Comparison of ENCODE assay signal across 13 cellular contexts in genomic region chr2:9261231-9261883, GRCh38. TPM values are rescaled to one million over a fixed set of nuclear protein-coding genes. Genes with fewer than 3 reads are reported as not detected.
DNase-seq lines count a peak whose midpoint lies in the region; ATAC-seq and TF ChIP-seq lines count a peak whose summit lies in the region.
"Had no signal": no experiment of that assay in that cellular context is flagged by ENCODE, and none has a peak within 500 bp of the region (broad histone marks: within the 10 kb centered on the region; RNA-seq: fewer than 3 reads in every experiment).

No MANE protein-coding gene starts in this region.

- H3K4me3 Mint-ChIP-seq in endothelial cell (ENCODE audit: unreplicated experiment): no peak overlapping the region
- H3K4me3 Mint-ChIP-seq: activated T-helper 17 cell treated with anti-CD3 and anti-CD28 coated beads, Interleukin-2, amount 50 U/mL, for 72 hours; stimulated activated naive B cell treated with anti-CD40 and anti-IgM and Interleukin-4, amounts not matched to agents 10 μg/mL and 1 μg/mL and 100 μg/mL, for 72 hours had no signal

- no peak overlapping the region for H3K23ac ChIP-seq in mesendoderm (ENCODE audit: low read length)

- no peaks in the 10 kb centered on the region for H3K9me3 ChIP-seq in thyroid gland
- H3K9me3 ChIP-seq: prostate gland, SK-N-SH had no signal

- no peaks in the 10 kb centered on the region for H3K36me3 Mint-ChIP-seq in endothelial cell (ENCODE audit: low read depth, unreplicated experiment)
- H3K36me3 Mint-ChIP-seq: stimulated activated naive B cell treated with anti-CD40 and anti-IgM and Interleukin-4, amounts not matched to agents 10 μg/mL and 1 μg/mL and 100 μg/mL, for 72 hours had no signal

- no peak overlapping the region for H2BK120ac ChIP-seq in mesendoderm (ENCODE audit: low read depth, low read length)

- peak; percentile 49 to 79 for DNase-seq in NOMO-1 (lab: John Stamatoyannopoulos, UW; ENCODE audit: unreplicated experiment in 2 of 2)
- DNase-seq in endothelial cell (ENCODE audit: low spot score): no peak
- DNase-seq in mesendoderm: peak; percentile 53
- DNase-seq in thyroid gland: no peak
- DNase-seq in activated CD8-positive, alpha-beta memory T cell treated with anti-CD3 and anti-CD28 coated beads, Interleukin-2, amount 50 U/mL, for 4 hours: no peak
- no peak for DNase-seq in NCI-H1694 treated with DMSO at 0.1 percent for 48 hours (lab: John Stamatoyannopoulos, UW)
- no peak for DNase-seq in SW480 (ENCODE audit: low spot score)
- DNase-seq: foreskin keratinocyte; SK-N-SH; stimulated activated naive B cell treated with anti-CD40 and anti-IgM and Interleukin-4, amounts not matched to agents 10 μg/mL and 1 μg/mL and 100 μg/mL, for 72 hours had no signal

- H3K79me1 ChIP-seq in mesendoderm (ENCODE audit: low read length): peaks cover 4% of the 10 kb centered on the region

- H3K4me3 ChIP-seq in mesendoderm (ENCODE audit: low read length) (no peak overlapping the region), thyroid gland (replicated peaks in 1 of 3) (no peak overlapping the region)
- H3K4me3 ChIP-seq: prostate gland had no signal

- no peak overlapping the region for H2BK5ac ChIP-seq in mesendoderm (ENCODE audit: low read length)

- no peak overlapping the region for H2BK15ac ChIP-seq in mesendoderm (replicated peaks; ENCODE audit: low read depth)

- no peak overlapping the region for H3K56ac ChIP-seq in mesendoderm (ENCODE audit: low read length)

- intact Hi-C loops in thyroid gland (cut with DNase I): no loop called here

- H4K8ac ChIP-seq in mesendoderm (ENCODE audit: low read depth, low read length): no peak overlapping the region

- H3K27ac ChIP-seq in mesendoderm (ENCODE audit: low read depth, low read length) (no peak overlapping the region), thyroid gland (peak overlapping the region; percentile 36 to 81 (median 66))
- H3K27ac ChIP-seq: foreskin keratinocyte had no signal

- no peak overlapping the region for H3K9ac ChIP-seq in mesendoderm (ENCODE audit: low read length)
- H3K9ac ChIP-seq: SK-N-SH had no signal

- no peak overlapping the region for H4K5ac ChIP-seq in mesendoderm (ENCODE audit: low read length)

- ATAC-seq in HG03460 (IDR thresholded peaks at IDR 0.05; ENCODE audit: unreplicated experiment): no peak
- ATAC-seq: activated T-helper 17 cell treated with anti-CD3 and anti-CD28 coated beads, Interleukin-2, amount 50 U/mL, for 72 hours; foreskin keratinocyte had no signal

- H3K4me2 ChIP-seq in mesendoderm (ENCODE audit: low read length): no peak overlapping the region
- H3K4me2 ChIP-seq: SK-N-SH had no signal

- H3K36me3 ChIP-seq in mesendoderm (ENCODE audit: control insufficient read depth, insufficient read depth, low read length) (no peaks in the 10 kb centered on the region), thyroid gland (no peaks in the 10 kb centered on the region)
- H3K36me3 ChIP-seq: prostate gland had no signal

- no peak overlapping the region for H3K18ac ChIP-seq in mesendoderm (ENCODE audit: low read length)

- H3K27me3 Mint-ChIP-seq in endothelial cell (ENCODE audit: unreplicated experiment): peaks cover 3% of the 10 kb centered on the region
- H3K27me3 Mint-ChIP-seq: stimulated activated naive B cell treated with anti-CD40 and anti-IgM and Interleukin-4, amounts not matched to agents 10 μg/mL and 1 μg/mL and 100 μg/mL, for 72 hours had no signal

- H3K27me3 ChIP-seq in mesendoderm (ENCODE audit: insufficient read depth, low read length, poor library complexity): no peaks in the 10 kb centered on the region
- H3K27me3 ChIP-seq in thyroid gland: no peaks in the 10 kb centered on the region
- H3K27me3 ChIP-seq: foreskin keratinocyte had no signal

- no peaks in the 10 kb centered on the region for H3K9me3 Mint-ChIP-seq in endothelial cell (ENCODE audit: unreplicated experiment)
- H3K9me3 Mint-ChIP-seq: activated T-helper 17 cell treated with anti-CD3 and anti-CD28 coated beads, Interleukin-2, amount 50 U/mL, for 72 hours; stimulated activated naive B cell treated with anti-CD40 and anti-IgM and Interleukin-4, amounts not matched to agents 10 μg/mL and 1 μg/mL and 100 μg/mL, for 72 hours had no signal

- no CpG with 5 or more reads among the region's 6 CpGs for WGBS in mesendoderm (ENCODE audit: extremely low coverage, insufficient coverage, low lambda C conversion rate)
- WGBS in thyroid gland, 2 donors: 29 to 56% methylated on average over 5 of the region's 6 CpGs

- no peak overlapping the region for H2AK5ac ChIP-seq in mesendoderm (ENCODE audit: low read length)

- H3K4ac ChIP-seq in mesendoderm (ENCODE audit: low read depth, low read length): no peak overlapping the region

- H3K27ac Mint-ChIP-seq in endothelial cell (ENCODE audit: unreplicated experiment): peak overlapping the region; percentile 82
- H3K27ac Mint-ChIP-seq: activated T-helper 17 cell treated with anti-CD3 and anti-CD28 coated beads, Interleukin-2, amount 50 U/mL, for 72 hours had no signal

- H3K4me1 Mint-ChIP-seq in endothelial cell (ENCODE audit: unreplicated experiment): peaks cover 70% of the 10 kb centered on the region
- H3K4me1 Mint-ChIP-seq: activated T-helper 17 cell treated with anti-CD3 and anti-CD28 coated beads, Interleukin-2, amount 50 U/mL, for 72 hours had no signal

- TF ChIP-seq POLR2A in thyroid gland (IDR thresholded peaks at IDR 0.05): no peak

- TF ChIP-seq CTCF in endothelial cell (IDR thresholded peaks at IDR 0.05; ENCODE audit: unreplicated experiment): no peak
- TF ChIP-seq CTCF in thyroid gland (IDR thresholded peaks at IDR 0.05): no peak

- peaks cover 2% of the 10 kb centered on the region for H3K79me2 ChIP-seq in mesendoderm (ENCODE audit: control insufficient read depth, insufficient read depth, low read length)

- no peaks in the 10 kb centered on the region for H3K4me1 ChIP-seq in mesendoderm (ENCODE audit: control insufficient read depth, low read depth, low read length)
- H3K4me1 ChIP-seq in thyroid gland: peaks cover 72 to 83% of the 10 kb centered on the region in 2 donors
- H3K4me1 ChIP-seq: prostate gland had no signal

RNA-seq across cellular contexts. Expression of gene ASAP2, which starts 54.7 kb away (rescaled TPM):
- 31.8 TPM for total RNA-seq in endothelial cell (ENCODE audit: unreplicated experiment)
- polyA plus RNA-seq in mesendoderm (2013, experiment 1 of 2): 3.8 TPM
- polyA plus RNA-seq in mesendoderm (2013, experiment 2 of 2): 4.6 TPM
- total RNA-seq in thyroid gland: 10 to 100 TPM; 40.3 to 55.3 (median 47.3) TPM

Comparison
In these comparisons a context has a peak if more than half of its experiments do, and no peak if none do; other contexts are left out.
1. DNase-seq: peak in NOMO-1 (2 of 2) and mesendoderm (single experiment); none in endothelial cell (single experiment), thyroid gland (0 of 2), activated CD8-positive, alpha-beta memory T cell treated with anti-CD3 and anti-CD28 coated beads, Interleukin-2, amount 50 U/mL, for 4 hours (single experiment), NCI-H1694 treated with DMSO at 0.1 percent for 48 hours (single experiment) and SW480 (single experiment).